Comparison of ENCODE assay signal across 1 cellular context in the genomic region with DNA sequence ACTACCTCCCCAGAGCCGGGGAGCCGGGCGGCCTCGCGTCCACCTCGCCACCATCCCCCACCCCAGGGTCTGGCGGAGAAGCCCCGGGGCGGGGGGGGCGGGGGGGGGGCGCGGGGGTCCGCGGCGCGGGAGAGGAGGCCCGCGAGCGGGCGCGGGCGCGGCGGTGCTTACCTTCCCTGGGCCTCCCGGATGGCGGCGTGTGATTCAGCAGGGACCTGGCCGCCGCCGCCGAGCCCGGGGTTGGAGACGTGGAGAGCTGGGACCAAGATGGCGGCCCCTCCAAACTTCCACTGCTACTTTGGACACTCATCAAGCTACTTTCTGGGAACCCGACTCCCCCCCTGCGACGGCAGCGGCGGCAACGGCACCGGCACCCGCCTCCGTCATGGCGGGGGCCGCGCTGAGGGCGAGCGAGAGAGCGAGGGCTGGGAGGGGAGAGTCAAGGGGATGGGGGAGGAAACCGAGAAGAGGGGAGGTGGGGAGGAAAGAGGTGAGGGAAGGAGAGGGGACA.
TF ChIP-seq lines count a peak whose summit lies in the region.

No MANE protein-coding gene starts in this region.

TF ChIP-seq in HepG2, 621 proteins besides CTCF, POLR2A, EP300 and RAD21 (continued from another document and continues in another):
- TF ChIP-seq CBX5 (CRISPR knock-in tag; IDR thresholded peaks at IDR 0.05; ENCODE audit: borderline replicate concordance) = peak; percentile 19; the same call in 1 of the 2 replicates
- no peak for TF ChIP-seq EED (CRISPR knock-in tag; IDR thresholded peaks at IDR 0.05)
- TF ChIP-seq ZNF484 (CRISPR knock-in tag; IDR thresholded peaks at IDR 0.05; ENCODE audit: borderline replicate concordance, low read depth) = 0 out of 2 replicates have a peak, but pooled peaks have one; percentile 9
- TF ChIP-seq ZFX (CRISPR knock-in tag; IDR thresholded peaks at IDR 0.05; ENCODE audit: low read depth) = peak; percentile 31
- TF ChIP-seq, protein P1, sequence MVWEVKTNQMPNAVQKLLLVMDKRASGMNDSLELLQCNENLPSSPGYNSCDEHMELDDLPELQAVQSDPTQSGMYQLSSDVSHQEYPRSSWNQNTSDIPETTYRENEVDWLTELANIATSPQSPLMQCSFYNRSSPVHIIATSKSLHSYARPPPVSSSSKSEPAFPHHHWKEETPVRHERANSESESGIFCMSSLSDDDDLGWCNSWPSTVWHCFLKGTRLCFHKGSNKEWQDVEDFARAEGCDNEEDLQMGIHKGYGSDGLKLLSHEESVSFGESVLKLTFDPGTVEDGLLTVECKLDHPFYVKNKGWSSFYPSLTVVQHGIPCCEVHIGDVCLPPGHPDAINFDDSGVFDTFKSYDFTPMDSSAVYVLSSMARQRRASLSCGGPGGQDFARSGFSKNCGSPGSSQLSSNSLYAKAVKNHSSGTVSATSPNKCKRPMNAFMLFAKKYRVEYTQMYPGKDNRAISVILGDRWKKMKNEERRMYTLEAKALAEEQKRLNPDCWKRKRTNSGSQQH (CRISPR knock-in tag; IDR thresholded peaks at IDR 0.05; ENCODE audit: low read depth) = peak; percentile 62; the same call in 1 of the 2 replicates
- no peak for TF ChIP-seq ZNF382 (CRISPR knock-in tag; IDR thresholded peaks at IDR 0.05; ENCODE audit: borderline replicate concordance)
- peak; percentile 38 for TF ChIP-seq ZBTB14 (CRISPR knock-in tag; IDR thresholded peaks at IDR 0.05)
- no peak for TF ChIP-seq ZNF180 (CRISPR knock-in tag; IDR thresholded peaks at IDR 0.05; ENCODE audit: borderline replicate concordance, low read depth)
- no peak for TF ChIP-seq TBL1XR1 (IDR thresholded peaks at IDR 0.05; ENCODE audit: borderline replicate concordance, low read length, partially characterized antibody)
- 0 out of 2 replicates have a peak, but pooled peaks have one; percentile 22 for TF ChIP-seq KLF13 (CRISPR knock-in tag; IDR thresholded peaks at IDR 0.05)
- peak; percentile 18; the same call in 1 of the 2 replicates for TF ChIP-seq ARID4A (CRISPR knock-in tag; IDR thresholded peaks at IDR 0.05; ENCODE audit: borderline replicate concordance)
- TF ChIP-seq ZNF12 (CRISPR knock-in tag; IDR thresholded peaks at IDR 0.05) = no peak
- TF ChIP-seq ZBTB40 (IDR thresholded peaks at IDR 0.05) = no peak
- TF ChIP-seq ZBTB40 (CRISPR knock-in tag; IDR thresholded peaks at IDR 0.05) = no peak
- TF ChIP-seq FOXA1 (IDR thresholded peaks at IDR 0.05) = no peak
- TF ChIP-seq FOXA1 (CRISPR knock-in tag; IDR thresholded peaks at IDR 0.05) = no peak
- TF ChIP-seq BRCA1 (CRISPR knock-in tag; IDR thresholded peaks at IDR 0.05) = 0 out of 2 replicates have a peak, but pooled peaks have one; percentile 61
- TF ChIP-seq, protein P2, sequence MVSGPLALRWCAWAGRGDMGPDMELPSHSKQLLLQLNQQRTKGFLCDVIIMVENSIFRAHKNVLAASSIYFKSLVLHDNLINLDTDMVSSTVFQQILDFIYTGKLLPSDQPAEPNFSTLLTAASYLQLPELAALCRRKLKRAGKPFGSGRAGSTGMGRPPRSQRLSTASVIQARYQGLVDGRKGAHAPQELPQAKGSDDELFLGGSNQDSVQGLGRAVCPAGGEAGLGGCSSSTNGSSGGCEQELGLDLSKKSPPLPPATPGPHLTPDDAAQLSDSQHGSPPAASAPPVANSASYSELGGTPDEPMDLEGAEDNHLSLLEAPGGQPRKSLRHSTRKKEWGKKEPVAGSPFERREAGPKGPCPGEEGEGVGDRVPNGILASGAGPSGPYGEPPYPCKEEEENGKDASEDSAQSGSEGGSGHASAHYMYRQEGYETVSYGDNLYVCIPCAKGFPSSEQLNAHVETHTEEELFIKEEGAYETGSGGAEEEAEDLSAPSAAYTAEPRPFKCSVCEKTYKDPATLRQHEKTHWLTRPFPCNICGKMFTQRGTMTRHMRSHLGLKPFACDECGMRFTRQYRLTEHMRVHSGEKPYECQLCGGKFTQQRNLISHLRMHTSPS (CRISPR knock-in tag; IDR thresholded peaks at IDR 0.05; ENCODE audit: low read depth) = no peak
- no peak for TF ChIP-seq BCL6 (CRISPR knock-in tag; IDR thresholded peaks at IDR 0.05)
- TF ChIP-seq CHD4 (IDR thresholded peaks at IDR 0.05; ENCODE audit: borderline replicate concordance, low read length) = no peak
- TF ChIP-seq ONECUT2 (CRISPR knock-in tag; IDR thresholded peaks at IDR 0.05) = 0 out of 2 replicates have a peak, but pooled peaks have one; percentile 7
- no peak for TF ChIP-seq MLXIP (CRISPR knock-in tag; IDR thresholded peaks at IDR 0.05; ENCODE audit: borderline replicate concordance)
- TF ChIP-seq HNF4G (IDR thresholded peaks at IDR 0.05; ENCODE audit: borderline replicate concordance, low read depth, low read length) = no peak
- TF ChIP-seq HNF4G (CRISPR knock-in tag; IDR thresholded peaks at IDR 0.05; ENCODE audit: borderline replicate concordance, low read depth) = no peak
- TF ChIP-seq ZNF800 (CRISPR knock-in tag; IDR thresholded peaks at IDR 0.05) = 0 out of 2 replicates have a peak, but pooled peaks have one; percentile 64
